27 cellular contexts compared by ENCODE assay signal in the genomic region with DNA sequence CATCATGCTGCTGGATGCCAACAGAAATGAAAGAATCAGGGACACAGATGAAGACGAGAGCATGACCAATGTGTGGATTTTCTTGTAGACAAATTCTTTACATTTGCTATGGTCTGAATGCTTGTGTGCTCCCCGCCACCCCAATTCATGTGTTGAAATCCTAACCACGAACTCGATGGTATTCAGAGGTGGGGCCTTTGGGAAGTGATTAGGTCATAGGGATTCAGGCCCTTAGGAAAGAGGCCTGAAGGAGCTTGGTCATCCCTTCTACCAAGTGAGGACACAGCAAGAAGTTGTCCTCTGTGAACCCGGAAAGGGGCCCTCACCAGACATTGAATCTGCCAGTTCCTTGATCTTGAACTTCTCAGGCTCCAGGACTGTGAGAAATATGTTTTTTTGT. TPM values are rescaled to one million over a fixed set of nuclear protein-coding genes. Genes with fewer than 3 reads are reported as not detected.
DNase-seq lines count a peak whose midpoint lies in the region; TF ChIP-seq lines count a peak whose summit lies in the region.
"Had no signal": no experiment of that assay in that cellular context is flagged by ENCODE, and none has a peak within 500 bp of the region (broad histone marks: within the 10 kb centered on the region; RNA-seq: fewer than 3 reads in every experiment).

No MANE protein-coding gene starts in this region.

- no peaks in the 10 kb centered on the region for H3K9me3 Mint-ChIP-seq in HFFc6
- H3K9me3 Mint-ChIP-seq: activated B cell treated with CpG ODN at 0.5 μM for 24 hours; activated naive CD4-positive, alpha-beta T cell treated with anti-CD3 and anti-CD28 coated beads, Interleukin-2, amount 50 U/mL, for 24 hours; CD4-positive, alpha-beta memory T cell; memory B cell; naive thymus-derived CD4-positive, alpha-beta T cell had no signal

- H3K4me2 ChIP-seq in fibroblast of lung (ENCODE audit: extremely low read depth, insufficient read depth, low read length) = no peak overlapping the region

- peak overlapping the region; percentile 76 for H3K27ac Mint-ChIP-seq in HFFc6
- H3K27ac Mint-ChIP-seq: activated B cell treated with CpG ODN at 0.5 μM for 24 hours; activated naive CD4-positive, alpha-beta T cell treated with anti-CD3 and anti-CD28 coated beads, Interleukin-2, amount 50 U/mL, for 24 hours; CD4-positive, alpha-beta memory T cell; memory B cell; naive thymus-derived CD4-positive, alpha-beta T cell had no signal

- intact Hi-C loops in ascending aorta (cut with DNase I) = no loop called here

- no peak overlapping the region for H3K4me3 ChIP-seq in fibroblast of lung (replicated peaks in 1 of 4; ENCODE audit: control extremely low read depth in 1 of 4, insufficient read depth in 1 of 4, low read depth in 3 of 4, low read length in 4 of 4)
- no peak overlapping the region for H3K4me3 ChIP-seq in coronary artery
- no peak overlapping the region for H3K4me3 ChIP-seq in ascending aorta
- H3K4me3 ChIP-seq: esophagus squamous epithelium, heart right ventricle, SK-N-MC had no signal

- no peak overlapping the region for H3K4me3 Mint-ChIP-seq in HFFc6
- H3K4me3 Mint-ChIP-seq: activated B cell treated with CpG ODN at 0.5 μM for 24 hours; activated naive CD4-positive, alpha-beta T cell treated with anti-CD3 and anti-CD28 coated beads, Interleukin-2, amount 50 U/mL, for 24 hours; CD4-positive, alpha-beta memory T cell; memory B cell; naive thymus-derived CD4-positive, alpha-beta T cell had no signal

- peaks cover 4% of the 10 kb centered on the region for H3K4me1 ChIP-seq in fibroblast of lung (ENCODE audit: control insufficient read depth, extremely low read depth, insufficient read depth, low read length)
- peaks cover 0 to 6% of the 10 kb centered on the region in 2 donors for H3K4me1 ChIP-seq in ascending aorta

- peaks cover 5% of the 10 kb centered on the region for H3K27me3 Mint-ChIP-seq in HFFc6 (ENCODE audit: insufficient read depth)
- H3K27me3 Mint-ChIP-seq: activated B cell treated with CpG ODN at 0.5 μM for 24 hours; activated naive CD4-positive, alpha-beta T cell treated with anti-CD3 and anti-CD28 coated beads, Interleukin-2, amount 50 U/mL, for 24 hours; CD4-positive, alpha-beta memory T cell; memory B cell; naive thymus-derived CD4-positive, alpha-beta T cell had no signal

- TF ChIP-seq CTCF in HFFc6 (IDR thresholded peaks at IDR 0.05) (no peak), fibroblast of lung (conservative IDR thresholded peaks at IDR 0.05 in 1 of 2, IDR thresholded peaks at IDR 0.05 in 1 of 2; ENCODE audit: low read depth in 1 of 2, low read length in 2 of 2) (no peak), coronary artery (IDR thresholded peaks at IDR 0.05) (no peak), ascending aorta (IDR thresholded peaks at IDR 0.05) (no peak)

- no peak overlapping the region for H2AFZ ChIP-seq in fibroblast of lung (ENCODE audit: low read length)

- H3K27ac ChIP-seq in fibroblast of lung (ENCODE audit: insufficient read depth, low read length) (no peak overlapping the region), coronary artery (no peak overlapping the region), ascending aorta (no peak overlapping the region)
- H3K27ac ChIP-seq: esophagus squamous epithelium, heart right ventricle, SK-N-MC had no signal

- no peaks in the 10 kb centered on the region for H3K27me3 ChIP-seq in fibroblast of lung (ENCODE audit: control insufficient read depth, insufficient read depth, low read length)
- H3K27me3 ChIP-seq in ascending aorta = no peaks in the 10 kb centered on the region
- H3K27me3 ChIP-seq: esophagus squamous epithelium had no signal

- H3K36me3 ChIP-seq in fibroblast of lung (ENCODE audit: control insufficient read depth, insufficient read depth, low read length) (peaks cover 2% of the 10 kb centered on the region), ascending aorta (no peaks in the 10 kb centered on the region)
- H3K36me3 ChIP-seq: esophagus squamous epithelium, heart right ventricle had no signal

- peaks cover 26% of the 10 kb centered on the region; the same call in 1 of the 2 replicates for H3K36me3 Mint-ChIP-seq in HFFc6 (ENCODE audit: low read depth)
- H3K36me3 Mint-ChIP-seq: activated naive CD4-positive, alpha-beta T cell treated with anti-CD3 and anti-CD28 coated beads, Interleukin-2, amount 50 U/mL, for 24 hours; CD4-positive, alpha-beta memory T cell; memory B cell; naive thymus-derived CD4-positive, alpha-beta T cell had no signal

- H3K79me2 ChIP-seq in fibroblast of lung (ENCODE audit: control insufficient read depth, insufficient read depth, low read length) = no peaks in the 10 kb centered on the region

- DNase-seq in HFFc6 (peak; percentile 72), amniotic epithelial cell (ENCODE audit: low read depth) (peak; percentile 81), fibroblast of lung (ENCODE audit: low read depth in 2 of 2) (peak; percentile 57 to 66), renal cortical epithelial cell (ENCODE audit: low read depth) (peak; percentile 21), SKM-1 treated with dmso at 0.1 percent for 144 hours (lab: John Stamatoyannopoulos, UW; ENCODE audit: unreplicated experiment) (no peak), coronary artery (ENCODE audit: low spot score) (no peak), ascending aorta (ENCODE audit: low spot score in 2 of 2) (no peak)
- DNase-seq: activated B cell treated with CpG ODN at 0.5 μM for 24 hours; activated CD4-positive, alpha-beta T cell treated with anti-CD3 and anti-CD28 coated beads, Interleukin-2, amount 50 U/mL, for 48 hours; activated CD8-positive, alpha-beta memory T cell treated with anti-CD3 and anti-CD28 coated beads, Interleukin-2, amount 50 U/mL, for 4 hours; aorta; CD4-positive, alpha-beta memory T cell; esophagus squamous epithelium; heart right ventricle; Kasumi-1; left colon; naive thymus-derived CD4-positive, alpha-beta T cell; NCI-H1092; NCI-H187 treated with DMSO at 0.1 percent for 48 hours; occipital lobe; RPMI8226; small intestine; stimulated activated CD4-positive, alpha-beta T cell treated with anti-CD3 and anti-CD28 coated beads, Interleukin-1b, Interleukin-23, amount 100 ng/mL, for 48 hours; trophoblast cell had no signal

- H4K20me1 ChIP-seq in fibroblast of lung (ENCODE audit: control insufficient read depth, extremely low read depth, insufficient read depth, low read length) = no peaks in the 10 kb centered on the region

- H3K9me3 ChIP-seq in fibroblast of lung (ENCODE audit: control insufficient read depth, insufficient read depth, low read depth, low read length) (no peaks in the 10 kb centered on the region), ascending aorta (no peaks in the 10 kb centered on the region)
- H3K9me3 ChIP-seq: esophagus squamous epithelium, heart right ventricle had no signal

- H3K4me1 Mint-ChIP-seq in HFFc6 (ENCODE audit: low read depth) = peaks cover 32% of the 10 kb centered on the region
- H3K4me1 Mint-ChIP-seq: activated B cell treated with CpG ODN at 0.5 μM for 24 hours; activated naive CD4-positive, alpha-beta T cell treated with anti-CD3 and anti-CD28 coated beads, Interleukin-2, amount 50 U/mL, for 24 hours; CD4-positive, alpha-beta memory T cell; memory B cell; naive thymus-derived CD4-positive, alpha-beta T cell had no signal

- no peak overlapping the region for H3K9ac ChIP-seq in fibroblast of lung (ENCODE audit: insufficient read depth, low read length)

RNA-seq across cellular contexts. Expression of gene C12orf75, which starts 54.6 kb away (rescaled TPM):
- 1,000 to 10,000 TPM; 1,007 to 1,412 (median 1,300) TPM for total RNA-seq in HFFc6 (2021; fragmentation: NEBNext Ultra II Directional; extraction: Animal tissue kit (Norgen Biotek cat#: 25700))
- total RNA-seq in fibroblast of lung (40.6 and 133 TPM in 2 replicates), renal cortical epithelial cell (468 and 490 TPM in 2 replicates), ascending aorta (56.5 TPM)
- 298 and 336 TPM in 2 replicates for polyA plus RNA-seq in fibroblast of lung
- polyA plus RNA-seq in fibroblast of lung (2012) = 233 and 328 TPM in 2 replicates
- 22.0 and 22.2 TPM in 2 replicates for polyA minus RNA-seq in fibroblast of lung (ENCODE audit: low replicate concordance)

Comparison
In these comparisons a context has a peak if more than half of its experiments do, and no peak if none do; other contexts are left out.
1. DNase-seq: peak in HFFc6 (single experiment), amniotic epithelial cell (single experiment), fibroblast of lung (2 of 2) and renal cortical epithelial cell (single experiment); none in SKM-1 treated with dmso at 0.1 percent for 144 hours (single experiment), coronary artery (single experiment) and ascending aorta (0 of 2).